Comparison of ENCODE assay signal across 8 cellular contexts in genomic region chr4:142126890-142127497, GRCh38.
A peak's percentile ranks its signal among the peaks of the same experiment; 100 is the strongest.
DNase-seq lines count a peak whose midpoint lies in the region; ATAC-seq and TF ChIP-seq lines count a peak whose summit lies in the region.

No MANE protein-coding gene starts in this region.

- DNase-seq in activated gamma-delta T cell treated with Interleukin-2 at 50 U/mL for 16 hours (peak; percentile 60), activated gamma-delta T cell (lab: John Stamatoyannopoulos, UW) (no peak), NCI-H2029 (lab: John Stamatoyannopoulos, UW) (peak; percentile 42), cerebellar cortex (ENCODE audit: low spot score) (peak; percentile 73), left kidney (ENCODE audit: low read depth, low spot score) (peak; percentile 87)
- peak; percentile 39 for DNase-seq in stimulated activated CD8-positive, alpha-beta memory T cell treated with anti-CD3 and anti-CD28 coated beads, Interleukin-12 subunit alpha, Interleukin-12 subunit beta, amount 100 ng/mL, for 1 hour (ENCODE audit: low read depth)

- no peak overlapping the region for H3K27ac ChIP-seq in VCaP

- peak; percentile 81 for ATAC-seq in HG02798 (IDR thresholded peaks at IDR 0.05; ENCODE audit: poor library complexity, unreplicated experiment)

- TF ChIP-seq CTCF in VCaP (conservative IDR thresholded peaks at IDR 0.05), result peak; percentile 89
